3 cellular contexts compared by ENCODE assay signal in genomic region chr14:105400016-105400415, GRCh38.
TF ChIP-seq lines count a peak whose summit lies in the region.

No MANE protein-coding gene starts in this region.

TF ChIP-seq in SK-N-SH, 30 proteins besides CTCF, POLR2A, EP300 and RAD21 (continued from another document):
- TF ChIP-seq, protein P1, sequence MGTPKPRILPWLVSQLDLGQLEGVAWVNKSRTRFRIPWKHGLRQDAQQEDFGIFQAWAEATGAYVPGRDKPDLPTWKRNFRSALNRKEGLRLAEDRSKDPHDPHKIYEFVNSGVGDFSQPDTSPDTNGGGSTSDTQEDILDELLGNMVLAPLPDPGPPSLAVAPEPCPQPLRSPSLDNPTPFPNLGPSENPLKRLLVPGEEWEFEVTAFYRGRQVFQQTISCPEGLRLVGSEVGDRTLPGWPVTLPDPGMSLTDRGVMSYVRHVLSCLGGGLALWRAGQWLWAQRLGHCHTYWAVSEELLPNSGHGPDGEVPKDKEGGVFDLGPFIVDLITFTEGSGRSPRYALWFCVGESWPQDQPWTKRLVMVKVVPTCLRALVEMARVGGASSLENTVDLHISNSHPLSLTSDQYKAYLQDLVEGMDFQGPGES (IDR thresholded peaks at IDR 0.05; ENCODE audit: low read depth, low read length) = no peak
- TF ChIP-seq RCOR1 (IDR thresholded peaks at IDR 0.05; ENCODE audit: low read length) (no peak), ELF1 (IDR thresholded peaks at IDR 0.05) (no peak), JUND (IDR thresholded peaks at IDR 0.05) (no peak), FOXM1 (IDR thresholded peaks at IDR 0.05; ENCODE audit: low read depth) (no peak), CHD2 (IDR thresholded peaks at IDR 0.05; ENCODE audit: low read length, partially characterized antibody) (no peak), TCF12 (IDR thresholded peaks at IDR 0.05) (no peak), GATA2 (CRISPR knock-in tag; IDR thresholded peaks at IDR 0.05) (no peak), EZH2phosphoT487 (IDR thresholded peaks at IDR 0.05; ENCODE audit: borderline replicate concordance, low read depth) (no peak), REST (IDR thresholded peaks at IDR 0.05; ENCODE audit: low read depth, low read length) (no peak), NRF1 (IDR thresholded peaks at IDR 0.05; ENCODE audit: low read depth, low read length) (no peak)

TF ChIP-seq in SK-N-SH treated with all-trans-retinoic acid at 6 μM for 48 hours, 23 proteins besides CTCF, POLR2A, EP300 and RAD21 (continued from another document):
- TF ChIP-seq ESRRG (CRISPR knock-in tag; IDR thresholded peaks at IDR 0.05) (no peak), PPARA (CRISPR knock-in tag; IDR thresholded peaks at IDR 0.05; ENCODE audit: borderline replicate concordance) (no peak), TCF4 (CRISPR knock-in tag; IDR thresholded peaks at IDR 0.05; ENCODE audit: borderline replicate concordance) (no peak), OSR1 (CRISPR knock-in tag; IDR thresholded peaks at IDR 0.05) (no peak)

TF ChIP-seq in HCT116, 20 proteins besides CTCF, POLR2A, EP300 and RAD21:
- TF ChIP-seq, protein P2, sequence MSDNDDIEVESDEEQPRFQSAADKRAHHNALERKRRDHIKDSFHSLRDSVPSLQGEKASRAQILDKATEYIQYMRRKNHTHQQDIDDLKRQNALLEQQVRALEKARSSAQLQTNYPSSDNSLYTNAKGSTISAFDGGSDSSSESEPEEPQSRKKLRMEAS (IDR thresholded peaks at IDR 0.05) = no peak
- TF ChIP-seq, protein P3, sequence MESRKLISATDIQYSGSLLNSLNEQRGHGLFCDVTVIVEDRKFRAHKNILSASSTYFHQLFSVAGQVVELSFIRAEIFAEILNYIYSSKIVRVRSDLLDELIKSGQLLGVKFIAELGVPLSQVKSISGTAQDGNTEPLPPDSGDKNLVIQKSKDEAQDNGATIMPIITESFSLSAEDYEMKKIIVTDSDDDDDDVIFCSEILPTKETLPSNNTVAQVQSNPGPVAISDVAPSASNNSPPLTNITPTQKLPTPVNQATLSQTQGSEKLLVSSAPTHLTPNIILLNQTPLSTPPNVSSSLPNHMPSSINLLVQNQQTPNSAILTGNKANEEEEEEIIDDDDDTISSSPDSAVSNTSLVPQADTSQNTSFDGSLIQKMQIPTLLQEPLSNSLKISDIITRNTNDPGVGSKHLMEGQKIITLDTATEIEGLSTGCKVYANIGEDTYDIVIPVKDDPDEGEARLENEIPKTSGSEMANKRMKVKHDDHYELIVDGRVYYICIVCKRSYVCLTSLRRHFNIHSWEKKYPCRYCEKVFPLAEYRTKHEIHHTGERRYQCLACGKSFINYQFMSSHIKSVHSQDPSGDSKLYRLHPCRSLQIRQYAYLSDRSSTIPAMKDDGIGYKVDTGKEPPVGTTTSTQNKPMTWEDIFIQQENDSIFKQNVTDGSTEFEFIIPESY (IDR thresholded peaks at IDR 0.05; ENCODE audit: extremely low read depth, insufficient replicate concordance, low read length) = no peak
- TF ChIP-seq EGR1 (IDR thresholded peaks at IDR 0.05; ENCODE audit: low read depth) (no peak), JUND (IDR thresholded peaks at IDR 0.05) (no peak), REST (IDR thresholded peaks at IDR 0.05; ENCODE audit: low read depth) (no peak), SRF (IDR thresholded peaks at IDR 0.05; ENCODE audit: low read depth) (no peak), CEBPB (IDR thresholded peaks at IDR 0.05; ENCODE audit: low read depth) (no peak), EZH2 (IDR thresholded peaks at IDR 0.05) (no peak), CBX3 (IDR thresholded peaks at IDR 0.05; ENCODE audit: low read depth) (no peak), ZFX (IDR thresholded peaks at IDR 0.05) (no peak), YY1 (IDR thresholded peaks at IDR 0.05; ENCODE audit: extremely low read depth, insufficient replicate concordance, low read depth, low read length) (no peak), ELF1 (IDR thresholded peaks at IDR 0.05; ENCODE audit: borderline replicate concordance, low read depth) (no peak), FOSL1 (IDR thresholded peaks at IDR 0.05; ENCODE audit: low read depth) (no peak), SIN3A (IDR thresholded peaks at IDR 0.05; ENCODE audit: low read depth) (no peak)
- TF ChIP-seq, protein P4, sequence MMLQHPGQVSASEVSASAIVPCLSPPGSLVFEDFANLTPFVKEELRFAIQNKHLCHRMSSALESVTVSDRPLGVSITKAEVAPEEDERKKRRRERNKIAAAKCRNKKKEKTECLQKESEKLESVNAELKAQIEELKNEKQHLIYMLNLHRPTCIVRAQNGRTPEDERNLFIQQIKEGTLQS (IDR thresholded peaks at IDR 0.05) = no peak
